Comparison of ENCODE assay signal across 9 cellular contexts in the genomic region with DNA sequence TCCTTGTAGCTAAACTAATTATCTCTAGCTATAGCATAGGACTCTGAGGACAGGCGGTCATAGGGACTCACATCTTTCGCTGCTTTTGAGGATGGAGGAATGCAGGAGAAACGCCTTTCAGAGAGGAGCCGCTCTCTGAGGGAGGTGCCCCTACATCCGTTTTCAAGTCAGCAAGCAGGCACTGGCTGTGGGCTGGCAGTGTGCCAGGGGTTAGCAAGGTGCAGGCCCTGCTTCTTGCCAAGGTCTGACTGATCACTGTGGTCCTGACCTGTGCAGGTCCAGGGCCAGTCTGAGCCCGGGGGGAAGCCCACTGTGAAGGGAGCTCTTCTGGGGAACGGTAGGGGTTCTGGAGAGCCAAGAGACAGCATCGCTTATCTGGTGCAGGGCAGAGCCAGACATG.
DNase-seq lines count a peak whose midpoint lies in the region; ATAC-seq and TF ChIP-seq lines count a peak whose summit lies in the region.
"Had no signal": no experiment of that assay in that cellular context is flagged by ENCODE, and none has a peak within 500 bp of the region (broad histone marks: within the 10 kb centered on the region; RNA-seq: fewer than 3 reads in every experiment).

No MANE protein-coding gene starts in this region.

- peaks cover 8% of the 10 kb centered on the region for H3K4me1 ChIP-seq in HEK293 (ENCODE audit: control insufficient read depth, insufficient read depth, low read length)

- TF ChIP-seq CTCF in HEK293 (tag by site-specific recombination; IDR thresholded peaks at IDR 0.05) (no peak), omental fat pad (IDR thresholded peaks at IDR 0.05) (no peak)

- H3K9me3 ChIP-seq in HEK293 (ENCODE audit: control insufficient read depth, insufficient read depth, low read depth, low read length): no peaks in the 10 kb centered on the region
- H3K9me3 ChIP-seq: lower lobe of right lung had no signal

- POLR2A ChIA-PET in HEK293 (lab: Yijun Ruan, JAX): no interaction called here

- DNase-seq in astrocyte of the hippocampus (ENCODE audit: low read depth, low spot score) (peak; percentile 28), NCI-H526 (lab: John Stamatoyannopoulos, UW) (no peak), omental fat pad (ENCODE audit: low spot score) (no peak)
- peak; percentile 74 to 75 for DNase-seq in stimulated activated CD4-positive, alpha-beta T cell treated with anti-CD3 and anti-CD28 coated beads, Interleukin-2, amount 100 ng/mL, for 24 hours
- DNase-seq: lower lobe of right lung had no signal

- CTCF ChIA-PET in HEK293 (lab: Yijun Ruan, JAX): interaction anchor here (1.4 to 2.0 kb wide), 2 partner anchors 11 to 119 kb away, joined by 4 to 5 read pairs; no protein-coding TSS in a partner anchor

- no peak overlapping the region for H3K27ac ChIP-seq in HEK293 (ENCODE audit: extremely low read depth, low read depth, low read length)
- H3K27ac ChIP-seq: lower lobe of right lung had no signal

- ATAC-seq in activated CD4-positive, CD25-positive, alpha-beta regulatory T cell treated with anti-CD3 and anti-CD28 coated beads, Interleukin-2, amount 50 U/mL, for 24 hours: peak; percentile 67 to 79
- ATAC-seq in HG02588 (IDR thresholded peaks at IDR 0.05; ENCODE audit: unreplicated experiment) (no peak), HG03469 (IDR thresholded peaks at IDR 0.05; ENCODE audit: unreplicated experiment) (no peak), omental fat pad (ENCODE audit: low FRiP score) (no peak)
- ATAC-seq: lower lobe of right lung had no signal

- H3K4me3 ChIP-seq in HEK293 (ENCODE audit: low read depth, low read length): no peak overlapping the region
- H3K4me3 ChIP-seq: lower lobe of right lung had no signal

- peaks cover 0 to 10% of the 10 kb centered on the region in 2 experiments; a peak in 1 of 3 replicates for H3K36me3 ChIP-seq in HEK293 (ENCODE audit: control insufficient read depth in 2 of 2, insufficient read depth in 1 of 2, low read length in 2 of 2)
- H3K36me3 ChIP-seq: lower lobe of right lung had no signal

TF ChIP-seq in HEK293, 187 proteins besides CTCF, POLR2A, EP300 and RAD21:
- peak; percentile 18; the same call in 1 of the 2 replicates for TF ChIP-seq ZIC2 (tag by site-specific recombination; IDR thresholded peaks at IDR 0.05)
- no peak for TF ChIP-seq ZNF266 (tag by site-specific recombination; IDR thresholded peaks at IDR 0.05; ENCODE audit: low read depth)

Comparison
In these comparisons a context has a peak if more than half of its experiments do, and no peak if none do; other contexts are left out.
1. ATAC-seq: peak in activated CD4-positive, CD25-positive, alpha-beta regulatory T cell treated with anti-CD3 and anti-CD28 coated beads, Interleukin-2, amount 50 U/mL, for 24 hours (2 of 2); none in HG02588 (single experiment), HG03469 (single experiment) and omental fat pad (single experiment).
2. DNase-seq: peak in astrocyte of the hippocampus (single experiment) and stimulated activated CD4-positive, alpha-beta T cell treated with anti-CD3 and anti-CD28 coated beads, Interleukin-2, amount 100 ng/mL, for 24 hours (2 of 2); none in NCI-H526 (0 of 2) and omental fat pad (single experiment).